In genomic region chr4:24722026-24722568, GRCh38 we compare ENCODE assay signal across 21 cellular contexts.
A peak's percentile ranks its signal among the peaks of the same experiment; 100 is the strongest.
DNase-seq lines count a peak whose midpoint lies in the region; ATAC-seq, FAIRE-seq and TF ChIP-seq lines count a peak whose summit lies in the region.
"Had no signal": no experiment of that assay in that cellular context is flagged by ENCODE, and none has a peak within 500 bp of the region (broad histone marks: within the 10 kb centered on the region; RNA-seq: fewer than 3 reads in every experiment).

No MANE protein-coding gene starts in this region.

- H2BK5ac ChIP-seq in H1 (ENCODE audit: low read depth, low read length) = peak overlapping the region; percentile 84; the same call in 1 of the 2 replicates

- H3K27ac ChIP-seq in HepG2 (ENCODE audit: extremely low read length, insufficient read depth, low read length) = no peak overlapping the region
- H3K27ac ChIP-seq in right lobe of liver = no peak overlapping the region
- no peak overlapping the region for H3K27ac ChIP-seq in Karpas-422 (ENCODE audit: low read length)
- H3K27ac ChIP-seq in H1 (ENCODE audit: low read depth, low read length) = no peak overlapping the region

- no peak overlapping the region for H3K27ac Mint-ChIP-seq in T-helper 2 cell treated with Interferon-gamma antibody and Interleukin-4, amounts not matched to agents 5 μg/mL and 100 μg/mL, for 36 hours
- H3K27ac Mint-ChIP-seq: CD14-positive monocyte had no signal

- H2BK15ac ChIP-seq in H1 (ENCODE audit: low read length) = peak overlapping the region; percentile 74; the same call in 1 of the 2 replicates

- H2AFZ ChIP-seq in HepG2 (ENCODE audit: low read length) = no peak overlapping the region
- no peak overlapping the region for H2AFZ ChIP-seq in Karpas-422 (ENCODE audit: low read length)
- H2AFZ ChIP-seq in H1 (ENCODE audit: low read length) = no peak overlapping the region

- H4K20me1 ChIP-seq in HepG2 (ENCODE audit: insufficient read depth, low read length) (no peaks in the 10 kb centered on the region), Karpas-422 (ENCODE audit: insufficient read depth, low read depth, low read length) (no peaks in the 10 kb centered on the region), H1 (replicated peaks in 1 of 2; ENCODE audit: control insufficient read depth in 1 of 2, insufficient read depth in 2 of 2, low read length in 2 of 2) (no peaks in the 10 kb centered on the region)

- 33% methylated on average over 4 of the region's 4 CpGs for WGBS in HepG2 (ENCODE audit: low lambda C conversion rate)
- WGBS in right lobe of liver (ENCODE audit: insufficient coverage, low coverage, low lambda C conversion rate, missing lambda C conversion rate) = 43% methylated on average over 3 of the region's 4 CpGs
- WGBS in H1 (ENCODE audit: extremely low coverage in 1 of 2, insufficient coverage in 1 of 2, insufficient read length in 1 of 2, insufficient replicate concordance in 2 of 2, low coverage in 1 of 2, low lambda C conversion rate in 2 of 2, missing lambda C conversion rate in 1 of 2), 2 experiments = 83% methylated on average over 4 of the region's 4 CpGs; no CpG with 5 or more reads in 1 of the 2 experiments

- no peaks in the 10 kb centered on the region for H3K4me1 Mint-ChIP-seq in T-helper 2 cell treated with Interferon-gamma antibody and Interleukin-4, amounts not matched to agents 5 μg/mL and 100 μg/mL, for 36 hours (ENCODE audit: low read depth)
- H3K4me1 Mint-ChIP-seq: CD14-positive monocyte had no signal

- no peak overlapping the region for H3K4me3 Mint-ChIP-seq in T-helper 2 cell treated with Interferon-gamma antibody and Interleukin-4, amounts not matched to agents 5 μg/mL and 100 μg/mL, for 36 hours
- H3K4me3 Mint-ChIP-seq: CD14-positive monocyte had no signal

- H4K91ac ChIP-seq in H1 (replicated peaks; ENCODE audit: insufficient read length, low read length) = peak overlapping the region; percentile 93

- no peaks in the 10 kb centered on the region for H3K79me2 ChIP-seq in HepG2 (ENCODE audit: insufficient read depth, low read length)
- H3K79me2 ChIP-seq in Karpas-422 (ENCODE audit: low read length) = no peaks in the 10 kb centered on the region
- no peaks in the 10 kb centered on the region for H3K79me2 ChIP-seq in H1 (ENCODE audit: control insufficient read depth in 1 of 2, insufficient read depth in 2 of 2, low read length in 2 of 2)

- 0 out of 2 replicates have a peak, but pooled peaks have one; percentile 12 for TF ChIP-seq CTCF in HepG2 (CRISPR knock-in tag; IDR thresholded peaks at IDR 0.05)
- no peak for TF ChIP-seq CTCF in right lobe of liver (IDR thresholded peaks at IDR 0.05)
- TF ChIP-seq CTCF in H1 (IDR thresholded peaks at IDR 0.05; ENCODE audit: control extremely low read depth in 1 of 3, insufficient read depth in 1 of 3, low read depth in 1 of 3, low read length in 3 of 3) = peak; percentile 28 to 42 (median 37)

- no peak overlapping the region for H3K4ac ChIP-seq in H1 (replicated peaks; ENCODE audit: insufficient read length, low read depth, low read length)

- in situ Hi-C loops in HepG2 (cut with HindIII; ENCODE audit: extremely low pct_ligation_motif_present, low pct_unique_long_range_greater_than_20kb) = no loop called here

- H3K56ac ChIP-seq in H1 (replicated peaks; ENCODE audit: insufficient read length, low read depth, low read length) = no peak overlapping the region

- no peak overlapping the region for H3K4me2 ChIP-seq in HepG2 (ENCODE audit: low read depth, low read length)
- no peak overlapping the region for H3K4me2 ChIP-seq in Karpas-422 (ENCODE audit: low read depth, low read length, poor library complexity, severe bottlenecking)
- H3K4me2 ChIP-seq in H1 (ENCODE audit: insufficient read depth in 1 of 2, low read depth in 2 of 2, low read length in 2 of 2) = no peak overlapping the region; a peak in 1 of 4 replicates
- H3K4me2 ChIP-seq: SK-N-SH had no signal

- H3K9ac ChIP-seq in HepG2 (ENCODE audit: insufficient read depth, low read depth, low read length) (no peak overlapping the region), Karpas-422 (ENCODE audit: low read length) (no peak overlapping the region), H1 (replicated peaks in 1 of 4; ENCODE audit: extremely low read depth in 1 of 4, low read depth in 3 of 4, low read length in 3 of 4) (no peak overlapping the region)
- H3K9ac ChIP-seq: SK-N-SH had no signal

- no peak overlapping the region for H4K8ac ChIP-seq in H1 (ENCODE audit: extremely low read depth, insufficient read depth, low read length)

- TF ChIP-seq RAD21 in HepG2 (CRISPR knock-in tag; IDR thresholded peaks at IDR 0.05) (no peak), H1 (IDR thresholded peaks at IDR 0.05 in 1 of 2, conservative IDR thresholded peaks at IDR 0.05 in 1 of 2; ENCODE audit: low read depth in 2 of 2, low read length in 2 of 2) (peak; percentile 25 to 49; a peak in 3 of 4 replicates)

- H3K9me3 Mint-ChIP-seq in T-helper 2 cell treated with Interferon-gamma antibody and Interleukin-4, amounts not matched to agents 5 μg/mL and 100 μg/mL, for 36 hours = no peaks in the 10 kb centered on the region

- CTCF ChIA-PET in HepG2 (lab: Yijun Ruan, JAX; ENCODE audit: low intra/inter-chr PET ratio, low total read pairs) = no interaction called here
- CTCF ChIA-PET in H1 (lab: Charles Lee; ENCODE audit: partially characterized antibody) = interaction anchor here (0.8 to 2.3 kb wide), 6 partner anchors 12 to 170 kb away, joined by 3 to 9 read pairs (median 4); no protein-coding TSS in a partner anchor

- no peak overlapping the region for H3K14ac ChIP-seq in H1 (ENCODE audit: insufficient read length)

- H3K9me2 ChIP-seq in Karpas-422 (replicated peaks; ENCODE audit: insufficient read depth, low read length) = no peaks in the 10 kb centered on the region
- H3K9me2 ChIP-seq: SK-N-SH had no signal

- no peaks in the 10 kb centered on the region for H3K9me3 ChIP-seq in HepG2 (ENCODE audit: low read length)
- H3K9me3 ChIP-seq in right lobe of liver = no peaks in the 10 kb centered on the region
- H3K9me3 ChIP-seq in Karpas-422 (ENCODE audit: low read length) = no peaks in the 10 kb centered on the region
- no peaks in the 10 kb centered on the region for H3K9me3 ChIP-seq in H1 (ENCODE audit: insufficient read depth in 2 of 2, low read depth in 1 of 2, low read length in 1 of 2)
- H3K9me3 ChIP-seq: Caco-2, MG63, SK-N-SH had no signal

- peak overlapping the region; percentile 98 for H2BK20ac ChIP-seq in H1 (ENCODE audit: low read length)

- H3K23ac ChIP-seq in H1 (ENCODE audit: insufficient read length) = no peak overlapping the region

- H3K23me2 ChIP-seq in H1 (ENCODE audit: low read depth, low read length) = no peaks in the 10 kb centered on the region; the same call in 1 of the 2 replicates

- FAIRE-seq in HepG2 (lab: Jason Lieb, UNC) = no peak
- FAIRE-seq in H1 (lab: Jason Lieb, UNC) = no peak
- FAIRE-seq: G401.6, H54, HTR-8/SVneo had no signal

- no peaks in the 10 kb centered on the region for H3K27me3 Mint-ChIP-seq in T-helper 2 cell treated with Interferon-gamma antibody and Interleukin-4, amounts not matched to agents 5 μg/mL and 100 μg/mL, for 36 hours (ENCODE audit: low read depth)

- H3K4me1 ChIP-seq in HepG2 (ENCODE audit: insufficient read depth, low read length) (no peaks in the 10 kb centered on the region), right lobe of liver (no peaks in the 10 kb centered on the region), Karpas-422 (ENCODE audit: low read length) (no peaks in the 10 kb centered on the region), H1 (replicated peaks in 1 of 4; ENCODE audit: control insufficient read depth in 3 of 4, insufficient read depth in 4 of 4, low read length in 3 of 4) (peaks cover 0 to 12% (median 9%) of the 10 kb centered on the region in 4 experiments; a peak in 4 of 7 replicates)
- H3K4me1 ChIP-seq: Caco-2 had no signal

- ATAC-seq in HepG2 = no peak; the same call in 2 of the 3 replicates
- no peak for ATAC-seq in right lobe of liver
- no peak for ATAC-seq in HG03280 (IDR thresholded peaks at IDR 0.05; ENCODE audit: unreplicated experiment)
- no peak for ATAC-seq in HG03571 (IDR thresholded peaks at IDR 0.05; ENCODE audit: unreplicated experiment)
- ATAC-seq: PC-3 had no signal

- BruUV-seq in HepG2 (replicated peaks; lab: Mats Ljungman, UMichigan) = no TSS peak

- DNase-seq in HepG2 (ENCODE audit: low spot score) (no peak), right lobe of liver (no peak), Karpas-422 (peak; percentile 76), H1 (ENCODE audit: low read depth in 1 of 2, low spot score in 2 of 2) (peak in 1 of 2 experiments; percentile 4), NCI-H526 treated with DMSO at 0.1 percent for 48 hours (lab: John Stamatoyannopoulos, UW) (no peak)
- DNase-seq in T-helper 2 cell treated with Interferon-gamma antibody and Interleukin-4, amounts not matched to agents 5 μg/mL and 100 μg/mL, for 36 hours (ENCODE audit: low spot score) = no peak
- DNase-seq: KG1, MG63, NCI-H1105 treated with DMSO at 0.1 percent for 48 hours, NCI-H187 treated with DMSO at 0.1 percent for 48 hours, NCI-H226, PC-3, SK-N-SH, T-helper 1 cell had no signal

- peak overlapping the region; percentile 82 for H2BK12ac ChIP-seq in H1 (ENCODE audit: low read depth, low read length)

- H3K27me3 ChIP-seq in HepG2 (ENCODE audit: control insufficient read depth in 1 of 2, insufficient read depth in 2 of 2, low read length in 2 of 2) (no peaks in the 10 kb centered on the region), right lobe of liver (no peaks in the 10 kb centered on the region), Karpas-422 (ENCODE audit: low read length) (no peaks in the 10 kb centered on the region), H1 (replicated peaks in 1 of 4; ENCODE audit: control insufficient read depth in 3 of 4, extremely low read depth in 1 of 4, insufficient read depth in 3 of 4, low read length in 3 of 4) (no peaks in the 10 kb centered on the region; a peak in 1 of 7 replicates)
- H3K27me3 ChIP-seq: MG63 had no signal

- H3K18ac ChIP-seq in H1 (ENCODE audit: extremely low read depth, low read length) = peak overlapping the region; percentile 88

- H2BK120ac ChIP-seq in H1 (replicated peaks; ENCODE audit: low read depth, low read length) = peak overlapping the region; percentile 68

- TF ChIP-seq EP300 in HepG2 (IDR thresholded peaks at IDR 0.05; ENCODE audit: low read depth in 2 of 2, low read length in 2 of 2) (no peak), HepG2 (CRISPR knock-in tag; IDR thresholded peaks at IDR 0.05; ENCODE audit: borderline replicate concordance) (no peak), H1 (IDR thresholded peaks at IDR 0.05; ENCODE audit: borderline replicate concordance in 1 of 2, low read depth in 2 of 2, low read length in 2 of 2) (no peak)

- H3K36me3 ChIP-seq in HepG2 (replicated peaks in 1 of 2; ENCODE audit: control insufficient read depth in 1 of 2, insufficient read depth in 2 of 2, low read length in 2 of 2) (no peaks in the 10 kb centered on the region), right lobe of liver (no peaks in the 10 kb centered on the region), Karpas-422 (ENCODE audit: insufficient read depth, low read length) (no peaks in the 10 kb centered on the region), H1 (ENCODE audit: control insufficient read depth in 2 of 4, insufficient read depth in 4 of 4, low read length in 3 of 4) (no peaks in the 10 kb centered on the region)
- H3K36me3 ChIP-seq: MG63 had no signal

- TF ChIP-seq POLR2A in HepG2 (IDR thresholded peaks at IDR 0.05; ENCODE audit: insufficient read depth in 1 of 2, low read depth in 2 of 2, low read length in 2 of 2) (no peak), right lobe of liver (IDR thresholded peaks at IDR 0.05) (no peak), H1 (IDR thresholded peaks at IDR 0.05; ENCODE audit: control extremely low read depth in 1 of 2, low read depth in 2 of 2, low read length in 2 of 2) (no peak)

- peak overlapping the region; percentile 28 for H4K5ac ChIP-seq in H1 (ENCODE audit: insufficient read length, low read depth, low read length)

- intact Hi-C loops in HepG2 (cut with micrococcal nuclease; ENCODE audit: unreplicated experiment) (no loop called here), right lobe of liver (cut with DNase I) (no loop called here)

- no peak overlapping the region; the same call in 1 of the 2 replicates for H2AK5ac ChIP-seq in H1 (ENCODE audit: low read depth, low read length)

- no peaks in the 10 kb centered on the region for H3K79me1 ChIP-seq in H1 (ENCODE audit: low read depth, low read length)

- POLR2A ChIA-PET in HepG2 (lab: Yijun Ruan, JAX) (no interaction called here), H1 (lab: Charles Lee; ENCODE audit: partially characterized antibody) (interaction anchor here (2.1 kb wide), 1 partner anchor 13 kb away, joined by 4 read pairs; no protein-coding TSS in a partner anchor)

- H3K36me3 Mint-ChIP-seq in T-helper 2 cell treated with Interferon-gamma antibody and Interleukin-4, amounts not matched to agents 5 μg/mL and 100 μg/mL, for 36 hours (ENCODE audit: low read depth) = no peaks in the 10 kb centered on the region
- H3K36me3 Mint-ChIP-seq: CD14-positive monocyte had no signal

- H3K4me3 ChIP-seq in HepG2 (replicated peaks in 1 of 3; ENCODE audit: insufficient read depth in 1 of 3, low read depth in 2 of 3, low read length in 3 of 3) (no peak overlapping the region), right lobe of liver (no peak overlapping the region), Karpas-422 (ENCODE audit: low read length) (no peak overlapping the region), H1 (ENCODE audit: extremely low read depth in 1 of 4, insufficient read depth in 2 of 4, low read depth in 3 of 4, low read length in 4 of 4) (no peak overlapping the region)
- H3K4me3 ChIP-seq: MG63 had no signal

Comparison
In these comparisons a context has a peak if more than half of its experiments do, and no peak if none do; other contexts are left out.
1. CTCF ChIP-seq: peak in HepG2 (single experiment) and H1 (3 of 3); none in right lobe of liver (0 of 4).
2. Of the 41 proteins assayed by ChIP-seq in both HepG2 and H1: peak only in HepG2: none; only in H1: RAD21; in both: CEBPB and CTCF; in neither: 38.